In genomic region chr19:10231624-10232228, GRCh38 we compare ENCODE assay signal across 8 cellular contexts. TPM values are rescaled to one million over a fixed set of nuclear protein-coding genes. Genes with fewer than 3 reads are reported as not detected.
DNase-seq lines count a peak whose midpoint lies in the region; ATAC-seq, FAIRE-seq and TF ChIP-seq lines count a peak whose summit lies in the region.

No MANE protein-coding gene starts in this region.

- H3K27ac Mint-ChIP-seq in Calu3 (ENCODE audit: unreplicated experiment) = no peak overlapping the region

- H3K27ac ChIP-seq in OCI-LY7 (ENCODE audit: low read depth, low read length, poor library complexity, severe bottlenecking) (peak overlapping the region; percentile 95), pancreas (peak overlapping the region in 1 of 4 donors; percentile 69)

- no peak overlapping the region for H2AFZ ChIP-seq in OCI-LY7 (ENCODE audit: low read length)

- POLR2A ChIA-PET in OCI-LY7 (lab: Charles Lee) = interaction anchor here (1.0 to 1.7 kb wide), 3 partner anchors 9 to 13 kb away, joined by 5 to 14 read pairs (median 6); no protein-coding TSS in a partner anchor

- H3K9me2 ChIP-seq in OCI-LY7 (ENCODE audit: insufficient read depth, low read length) = no peaks in the 10 kb centered on the region

- H3K4me3 Mint-ChIP-seq in Calu3 (ENCODE audit: low read depth, unreplicated experiment) = peak overlapping the region; percentile 68

- H3K4me1 ChIP-seq in OCI-LY7 (ENCODE audit: insufficient read depth, low read length, poor library complexity, severe bottlenecking) = peaks cover 80% of the 10 kb centered on the region
- no peaks in the 10 kb centered on the region for H3K4me1 ChIP-seq in pancreas

- ATAC-seq in pancreas = no peak

- H3K79me2 ChIP-seq in OCI-LY7 (ENCODE audit: insufficient read depth, low read depth, low read length) = peaks cover 62% of the 10 kb centered on the region

- no peaks in the 10 kb centered on the region for H3K27me3 Mint-ChIP-seq in Calu3 (ENCODE audit: unreplicated experiment)

- H4K20me1 ChIP-seq in OCI-LY7 (ENCODE audit: insufficient read depth, low read length) = no peaks in the 10 kb centered on the region

- H3K4me1 Mint-ChIP-seq in Calu3 (ENCODE audit: low read depth, unreplicated experiment) = no peaks in the 10 kb centered on the region

- no peak for TF ChIP-seq POLR2A in H54 (IDR thresholded peaks at IDR 0.05; ENCODE audit: low read depth, low read length)

- WGBS in pancreas, 2 donors = 68 to 72% methylated on average over 8 of the region's 8 CpGs

- H3K36me3 Mint-ChIP-seq in Calu3 (ENCODE audit: insufficient read depth, unreplicated experiment) = peaks cover 28% of the 10 kb centered on the region

- H3K9me3 ChIP-seq in OCI-LY7 (ENCODE audit: low read length) = no peaks in the 10 kb centered on the region
- H3K9me3 ChIP-seq in pancreas = no peaks in the 10 kb centered on the region

- DNase-seq in Calu3 (no peak), OCI-LY7 (ENCODE audit: low spot score) (no peak), epithelial cell of proximal tubule (ENCODE audit: low read depth) (no peak), pancreas (no peak), H54 (ENCODE audit: insufficient read length, low spot score) (no peak), nucleus accumbens (lab: John Stamatoyannopoulos, UW) (no peak), CD1c-positive myeloid dendritic cell (ENCODE audit: extremely low spot score) (no peak), NCI-H2227 (lab: John Stamatoyannopoulos, UW; ENCODE audit: unreplicated experiment) (no peak)

- H3K4me2 ChIP-seq in OCI-LY7 (ENCODE audit: low read length) = peak overlapping the region; percentile 95

- no TSS peak for BruUV-seq in Calu3 (replicated peaks; lab: Mats Ljungman, UMichigan)
- BruUV-seq in OCI-LY7 (replicated peaks; lab: Mats Ljungman, UMichigan) = TSS peak; percentile 55

- H3K9me3 Mint-ChIP-seq in Calu3 (ENCODE audit: low read depth, unreplicated experiment) = no peaks in the 10 kb centered on the region

- H3K36me3 ChIP-seq in OCI-LY7 (ENCODE audit: insufficient read depth, low read length) = peaks cover 35% of the 10 kb centered on the region
- no peaks in the 10 kb centered on the region for H3K36me3 ChIP-seq in pancreas

- H3K27me3 ChIP-seq in pancreas = no peaks in the 10 kb centered on the region

- H3K4me3 ChIP-seq in OCI-LY7 (ENCODE audit: low read depth, low read length, poor library complexity, severe bottlenecking) = peak overlapping the region; percentile 95
- H3K4me3 ChIP-seq in epithelial cell of proximal tubule (ENCODE audit: low read depth, low read length) = peak overlapping the region; percentile 78
- peak overlapping the region; percentile 82 to 95 (median 88) for H3K4me3 ChIP-seq in pancreas

- CTCF ChIA-PET in Calu3 (lab: Charles Lee) (interaction anchor here (0.6 to 0.7 kb wide), 2 partner anchors 8 to 11 kb away, joined by 4 read pairs; no protein-coding TSS in a partner anchor), OCI-LY7 (lab: Charles Lee; ENCODE audit: unreplicated experiment) (no interaction called here)

- TF ChIP-seq CTCF in Calu3 (IDR thresholded peaks at IDR 0.05; ENCODE audit: unreplicated experiment) = no peak
- no peak for TF ChIP-seq CTCF in OCI-LY7 (conservative IDR thresholded peaks at IDR 0.05; ENCODE audit: low read length)
- no peak for TF ChIP-seq CTCF in epithelial cell of proximal tubule (conservative IDR thresholded peaks at IDR 0.05; ENCODE audit: low read depth, low read length)
- TF ChIP-seq CTCF in pancreas (IDR thresholded peaks at IDR 0.05) = no peak

- intact Hi-C loops in Calu3 (cut with micrococcal nuclease; ENCODE audit: unreplicated experiment) = no loop called here
- intact Hi-C loops in OCI-LY7 (cut with micrococcal nuclease; ENCODE audit: unreplicated experiment) = loop anchor here (10.0 kb wide), 2 partner anchors 127 to 743 kb away; partner anchors contain the start of genes ANGPTL6 and PPAN
- intact Hi-C loops in pancreas (cut with DNase I) = no loop called here

- no peak for FAIRE-seq in pancreas (lab: Jason Lieb, UNC)
- FAIRE-seq in H54 (lab: Jason Lieb, UNC) = no peak

RNA-seq across cellular contexts. Expression of gene S1PR2, which starts 0.6 kb away (rescaled TPM):
- total RNA-seq in Calu3 (2022) (4.8 and 5.3 TPM in 2 replicates), OCI-LY7 (2022) (51.6 and 64.5 TPM in 2 replicates), epithelial cell of proximal tubule (2.5 and 3.0 TPM in 2 replicates), pancreas (1 to 10 TPM; 1.9 to 4.8 (median 3.0) TPM)
- 27.0 and 27.8 TPM in 2 replicates for total RNA-seq in OCI-LY7 (2014; rRNA removed; shearing (Covaris generic))
- polyA plus RNA-seq in pancreas = 1 to 10 TPM; 1.6 to 2.0 TPM

RNA-seq across cellular contexts. Expression of gene MRPL4, which starts 20.3 kb away (rescaled TPM):
- total RNA-seq in Calu3 (2022) (59.2 and 60.4 TPM in 2 replicates), OCI-LY7 (2022) (132 and 155 TPM in 2 replicates), epithelial cell of proximal tubule (104 and 156 TPM in 2 replicates), pancreas (10 to 100 TPM in 4 of 6 donors, 1 to 10 TPM in 2; 9.9 to 17.6 (median 14.9) TPM)
- total RNA-seq in OCI-LY7 (2014; rRNA removed; shearing (Covaris generic)) = 134 and 148 TPM in 2 replicates
- 10 to 100 TPM; 23.5 to 34.4 TPM for polyA plus RNA-seq in pancreas

RNA-seq across cellular contexts. Expression of gene DNMT1, which starts 37.0 kb away (rescaled TPM):
- total RNA-seq in Calu3 (2022) (133 and 139 TPM in 2 replicates), OCI-LY7 (2022) (680 and 699 TPM in 2 replicates), epithelial cell of proximal tubule (154 and 198 TPM in 2 replicates), pancreas (10 to 100 TPM; 11.4 to 27.5 (median 15.4) TPM)
- 329 and 365 TPM in 2 replicates for total RNA-seq in OCI-LY7 (2014; rRNA removed; shearing (Covaris generic))
- 10 to 100 TPM; 26.4 to 28.7 TPM for polyA plus RNA-seq in pancreas

RNA-seq across cellular contexts. Expression of gene ICAM1, which starts 39.2 kb away (rescaled TPM):
- total RNA-seq in Calu3 (2022) = 91.0 and 147 TPM in 2 replicates
- total RNA-seq in OCI-LY7 (2014; rRNA removed; shearing (Covaris generic)) = 12.0 and 15.8 TPM in 2 replicates
- total RNA-seq in OCI-LY7 (2022) = 13.4 and 13.5 TPM in 2 replicates
- total RNA-seq in epithelial cell of proximal tubule = 17.1 and 36.3 TPM in 2 replicates
- 10 to 100 TPM in 2 of 6 donors, 1 to 10 TPM in 4; 2.2 to 32.4 (median 5.7) TPM for total RNA-seq in pancreas
- polyA plus RNA-seq in pancreas = 10 to 100 TPM in 1 of 2 donors, 1 to 10 TPM in 1; 7.2 to 13.5 TPM

RNA-seq across cellular contexts. Expression of gene ICAM4, which starts 55.0 kb away (rescaled TPM):
- total RNA-seq in Calu3 (2022) = 1.6 and 1.7 TPM in 2 replicates
- not detected in 2 replicates for total RNA-seq in OCI-LY7 (2014; rRNA removed; shearing (Covaris generic))
- total RNA-seq in OCI-LY7 (2022) = 0.38 and 0.53 TPM in 2 replicates
- total RNA-seq in epithelial cell of proximal tubule = not detected in 2 replicates
- under 1 TPM in 5 of 6 donors, not detected in 1; 0.13 to 0.56 (median 0.20) TPM for total RNA-seq in pancreas
- polyA plus RNA-seq in pancreas = under 1 TPM in 1 of 2 donors, not detected in 1; 0.27 TPM
